ENCODE assay signal across 1 cellular context in genomic region chr10:42782446-42783180, GRCh38.
A peak's percentile ranks its signal among the peaks of the same experiment; 100 is the strongest.
TF ChIP-seq lines count a peak whose summit lies in the region.

BMS1 (plus strand) TSS chr10:42782795; CDS start chr10:42784395, 1,600 bp downstream.

TF ChIP-seq in HEK293, 187 proteins besides CTCF, POLR2A, EP300 and RAD21 (continued from another document and continues in another):
- no peak for TF ChIP-seq ZNF148 (tag by site-specific recombination; IDR thresholded peaks at IDR 0.05; ENCODE audit: borderline replicate concordance)
- no peak for TF ChIP-seq ZNF155 (tag by site-specific recombination; IDR thresholded peaks at IDR 0.05)
- peak; percentile 91 for TF ChIP-seq ZNF391 (tag by site-specific recombination; IDR thresholded peaks at IDR 0.05; ENCODE audit: borderline replicate concordance, low read depth)
- TF ChIP-seq ZNF394 (tag by site-specific recombination; IDR thresholded peaks at IDR 0.05; ENCODE audit: borderline replicate concordance): peak; percentile 81
- no peak for TF ChIP-seq RBAK (tag by site-specific recombination; IDR thresholded peaks at IDR 0.05)
- no peak for TF ChIP-seq HIC1 (tag by site-specific recombination; IDR thresholded peaks at IDR 0.05)
- peak; percentile 77 for TF ChIP-seq REST (tag by site-specific recombination; IDR thresholded peaks at IDR 0.05)
- TF ChIP-seq ZBTB20 (tag by site-specific recombination; IDR thresholded peaks at IDR 0.05): peak; percentile 74
- no peak for TF ChIP-seq GFI1B (tag by site-specific recombination; IDR thresholded peaks at IDR 0.05)
- 0 out of 2 replicates have a peak, but pooled peaks have one; percentile 44 for TF ChIP-seq ZNF626 (tag by site-specific recombination; IDR thresholded peaks at IDR 0.05)
- peak; percentile 73 for TF ChIP-seq ZBTB6 (tag by site-specific recombination; IDR thresholded peaks at IDR 0.05)
- peak; percentile 52 for TF ChIP-seq GLIS1 (tag by site-specific recombination; IDR thresholded peaks at IDR 0.05)
- 0 out of 2 replicates have a peak, but pooled peaks have one; percentile 58 for TF ChIP-seq ZNF19 (tag by site-specific recombination; IDR thresholded peaks at IDR 0.05; ENCODE audit: low read depth)
- TF ChIP-seq ZNF23 (tag by site-specific recombination; IDR thresholded peaks at IDR 0.05; ENCODE audit: borderline replicate concordance): 0 out of 2 replicates have a peak, but pooled peaks have one; percentile 22
- peak; percentile 95 for TF ChIP-seq KLF8 (tag by site-specific recombination; IDR thresholded peaks at IDR 0.05)
- TF ChIP-seq ZNF596 (tag by site-specific recombination; IDR thresholded peaks at IDR 0.05): no peak
- no peak for TF ChIP-seq ZNF548 (tag by site-specific recombination; IDR thresholded peaks at IDR 0.05)
- TF ChIP-seq ZBTB49 (tag by site-specific recombination; IDR thresholded peaks at IDR 0.05; ENCODE audit: low read depth): no peak
- TF ChIP-seq ZNF610 (tag by site-specific recombination; IDR thresholded peaks at IDR 0.05; ENCODE audit: borderline replicate concordance): peak; percentile 81
- no peak for TF ChIP-seq ZNF670 (tag by site-specific recombination; IDR thresholded peaks at IDR 0.05; ENCODE audit: low read depth)
- TF ChIP-seq ZNF76 (tag by site-specific recombination; IDR thresholded peaks at IDR 0.05; ENCODE audit: borderline replicate concordance, low read depth): peak; percentile 87
- TF ChIP-seq ZNF501 (tag by site-specific recombination; IDR thresholded peaks at IDR 0.05): peak; percentile 99
- TF ChIP-seq YY1 (tag by site-specific recombination; IDR thresholded peaks at IDR 0.05): peak; percentile 95
- no peak for TF ChIP-seq ZNF423 (tag by site-specific recombination; IDR thresholded peaks at IDR 0.05)
- peak; percentile 98 for TF ChIP-seq ZNF335 (tag by site-specific recombination; conservative IDR thresholded peaks at IDR 0.05)
- peak; percentile 99 for TF ChIP-seq ZSCAN5A (tag by site-specific recombination; IDR thresholded peaks at IDR 0.05)
- no peak for TF ChIP-seq ZNF133 (tag by site-specific recombination; IDR thresholded peaks at IDR 0.05)
- TF ChIP-seq ZNF311 (tag by site-specific recombination; IDR thresholded peaks at IDR 0.05; ENCODE audit: borderline replicate concordance): no peak
- peak; percentile 97 for TF ChIP-seq ZNF324 (tag by site-specific recombination; IDR thresholded peaks at IDR 0.05)
- no peak for TF ChIP-seq ZNF658 (tag by site-specific recombination; IDR thresholded peaks at IDR 0.05)
- 0 out of 2 replicates have a peak, but pooled peaks have one; percentile 10 for TF ChIP-seq IKZF3 (tag by site-specific recombination; IDR thresholded peaks at IDR 0.05)
- 0 out of 2 replicates have a peak, but pooled peaks have one; percentile 23 for TF ChIP-seq ZNF585B (tag by site-specific recombination; IDR thresholded peaks at IDR 0.05)
- peak; percentile 30; the same call in 1 of the 2 replicates for TF ChIP-seq OSR2 (tag by site-specific recombination; IDR thresholded peaks at IDR 0.05)
- TF ChIP-seq KLF10 (tag by site-specific recombination; IDR thresholded peaks at IDR 0.05): peak; percentile 77
- no peak for TF ChIP-seq ZNF48 (tag by site-specific recombination; IDR thresholded peaks at IDR 0.05)
- no peak for TF ChIP-seq ZNF202 (tag by site-specific recombination; IDR thresholded peaks at IDR 0.05; ENCODE audit: borderline replicate concordance)
- peak; percentile 76 for TF ChIP-seq ZBTB26 (tag by site-specific recombination; optimal IDR thresholded peaks at IDR 0.05)
- TF ChIP-seq ZNF600 (tag by site-specific recombination; IDR thresholded peaks at IDR 0.05): peak; percentile 82
- peak; percentile 55; the same call in 1 of the 2 replicates for TF ChIP-seq KLF1 (tag by site-specific recombination; IDR thresholded peaks at IDR 0.05)
- TF ChIP-seq KLF17 (tag by site-specific recombination; IDR thresholded peaks at IDR 0.05): peak; percentile 98
- peak; percentile 88 for TF ChIP-seq TRIM28 (IDR thresholded peaks at IDR 0.05; ENCODE audit: borderline replicate concordance, low read length)
- TF ChIP-seq ZNF280D (tag by site-specific recombination; IDR thresholded peaks at IDR 0.05): 0 out of 2 replicates have a peak, but pooled peaks have one; percentile 30
- TF ChIP-seq ZBTB7A (tag by site-specific recombination; IDR thresholded peaks at IDR 0.05; ENCODE audit: low read depth): 0 out of 2 replicates have a peak, but pooled peaks have one; percentile 60
- no peak for TF ChIP-seq ZNF132 (tag by site-specific recombination; IDR thresholded peaks at IDR 0.05; ENCODE audit: borderline replicate concordance)
- TF ChIP-seq GLI2 (tag by site-specific recombination; IDR thresholded peaks at IDR 0.05; ENCODE audit: borderline replicate concordance, low read depth): no peak
